In the genomic region with DNA sequence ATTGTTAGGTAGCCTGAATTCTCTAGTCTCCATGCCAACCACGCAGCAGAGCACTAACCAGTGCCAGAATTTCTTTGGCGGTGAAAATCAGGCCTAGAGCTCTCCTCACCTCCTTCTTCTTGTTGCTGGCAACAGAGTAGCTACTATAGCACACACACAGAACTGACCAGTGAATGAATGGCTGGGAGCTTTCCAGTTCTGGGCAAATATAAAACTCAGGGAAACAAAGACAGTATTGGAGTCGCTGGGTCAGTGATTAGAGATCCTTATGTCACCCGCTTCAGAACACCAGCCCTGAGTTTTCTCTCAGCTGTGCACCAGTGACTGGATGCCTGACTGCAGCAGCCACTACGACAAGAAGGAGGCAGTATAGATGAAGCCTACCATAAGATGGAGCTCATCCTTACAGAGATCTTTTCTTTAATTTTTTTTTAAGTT, we compare ENCODE assay signal across 14 cellular contexts. TPM values are rescaled to one million over a fixed set of nuclear protein-coding genes. Genes with fewer than 3 reads are reported as not detected.
DNase-seq lines count a peak whose midpoint lies in the region; ATAC-seq and TF ChIP-seq lines count a peak whose summit lies in the region.
"Had no signal": no experiment of that assay in that cellular context is flagged by ENCODE, and none has a peak within 500 bp of the region (broad histone marks: within the 10 kb centered on the region; RNA-seq: fewer than 3 reads in every experiment).

No MANE protein-coding gene starts in this region.

- DNase-seq in NCI-H446 (lab: John Stamatoyannopoulos, UW) (peak; percentile 37 to 62), cardiac fibroblast (ENCODE audit: low read depth in 2 of 2) (peak; percentile 51 to 74), left ventricle myocardium superior (no peak), pulmonary artery endothelial cell (ENCODE audit: low read depth, low spot score) (peak; percentile 69), posterior vena cava (ENCODE audit: low spot score) (no peak), NCI-H1105 (lab: John Stamatoyannopoulos, UW) (no peak)
- no peak for DNase-seq in CD4-positive, alpha-beta T cell
- DNase-seq: CD4-positive, alpha-beta memory T cell; effector memory CD8-positive, alpha-beta T cell; Kasumi-1; mesendoderm; right lobe of liver had no signal

- CTCF ChIA-PET in CD4-positive, alpha-beta T cell (lab: Charles Lee) = no interaction called here

- no peak overlapping the region for H3K27ac ChIP-seq in CD4-positive, alpha-beta T cell (ENCODE audit: low read depth, low read length)
- H3K27ac ChIP-seq: right lobe of liver had no signal

- H3K9me3 Mint-ChIP-seq in CD4-positive, alpha-beta T cell = no peaks in the 10 kb centered on the region
- H3K9me3 Mint-ChIP-seq: CD4-positive, alpha-beta memory T cell; effector memory CD8-positive, alpha-beta T cell had no signal

- H3K9me3 ChIP-seq in CD4-positive, alpha-beta T cell (ENCODE audit: control insufficient read depth, low read length) = no peaks in the 10 kb centered on the region
- H3K9me3 ChIP-seq: right lobe of liver had no signal

- H3K27ac Mint-ChIP-seq in CD4-positive, alpha-beta T cell = no peak overlapping the region
- H3K27ac Mint-ChIP-seq: activated naive CD8-positive, alpha-beta T cell; CD4-positive, alpha-beta memory T cell; effector memory CD8-positive, alpha-beta T cell had no signal

- no peak overlapping the region for H3K4me3 ChIP-seq in cardiac fibroblast (replicated peaks in 1 of 2; ENCODE audit: low read depth in 2 of 2, low read length in 2 of 2)
- H3K4me3 ChIP-seq: right lobe of liver had no signal

- no peaks in the 10 kb centered on the region for H3K27me3 ChIP-seq in CD4-positive, alpha-beta T cell (ENCODE audit: control insufficient read depth, insufficient read depth, low read length)
- H3K27me3 ChIP-seq: right lobe of liver had no signal

- peak; percentile 80 for ATAC-seq in left ventricle myocardium superior
- no peak for ATAC-seq in GM21529 (IDR thresholded peaks at IDR 0.05; ENCODE audit: unreplicated experiment)
- no peak for ATAC-seq in CD4-positive, alpha-beta T cell (ENCODE audit: poor library complexity)
- ATAC-seq: effector memory CD8-positive, alpha-beta T cell had no signal

- TF ChIP-seq CTCF in cardiac fibroblast (IDR thresholded peaks at IDR 0.05; ENCODE audit: low read depth, low read length) = no peak
- no peak for TF ChIP-seq CTCF in CD4-positive, alpha-beta T cell (IDR thresholded peaks at IDR 0.05)

- no peaks in the 10 kb centered on the region for H3K27me3 Mint-ChIP-seq in CD4-positive, alpha-beta T cell
- H3K27me3 Mint-ChIP-seq: effector memory CD8-positive, alpha-beta T cell had no signal

- intact Hi-C loops in left ventricle myocardium superior (cut with micrococcal nuclease) = loop anchor here (5.0 kb wide), 1 partner anchor 194 kb away; no protein-coding TSS in a partner anchor
- intact Hi-C loops in posterior vena cava (cut with DNase I) = loop anchor here (5.0 to 10.0 kb wide), 2 partner anchors 197 to 259 kb away; no protein-coding TSS in a partner anchor
- intact Hi-C loops in CD4-positive, alpha-beta T cell (cut with DNase I, micrococcal nuclease) = loop anchor here (5.0 kb wide), 2 partner anchors 474 to 1959 kb away; no protein-coding TSS in a partner anchor

- POLR2A ChIA-PET in CD4-positive, alpha-beta T cell (lab: Charles Lee) = no interaction called here

- no peaks in the 10 kb centered on the region for H3K4me1 Mint-ChIP-seq in CD4-positive, alpha-beta T cell (ENCODE audit: low read depth)

- no peak overlapping the region for H3K4me3 Mint-ChIP-seq in CD4-positive, alpha-beta T cell
- H3K4me3 Mint-ChIP-seq: activated naive CD8-positive, alpha-beta T cell; CD4-positive, alpha-beta memory T cell; effector memory CD8-positive, alpha-beta T cell had no signal

- no peaks in the 10 kb centered on the region for H3K36me3 Mint-ChIP-seq in CD4-positive, alpha-beta T cell (ENCODE audit: low read depth)
- H3K36me3 Mint-ChIP-seq: activated naive CD8-positive, alpha-beta T cell; CD4-positive, alpha-beta memory T cell had no signal

RNA-seq across cellular contexts. Expression of a gene that starts 26.9 kb away (rescaled TPM):
- total RNA-seq in left ventricle myocardium superior (43.1 TPM), pulmonary artery endothelial cell (20.1 and 26.8 TPM in 2 replicates), posterior vena cava (10 to 100 TPM; 25.6 to 32.8 TPM)
- 10 to 100 TPM; 43.3 to 44.2 TPM for total RNA-seq in CD4-positive, alpha-beta T cell

RNA-seq across cellular contexts. Expression of a gene that starts 30.8 kb away (rescaled TPM):
- total RNA-seq in left ventricle myocardium superior = 3.0 TPM
- 1.1 and 2.1 TPM in 2 replicates for total RNA-seq in pulmonary artery endothelial cell
- 1 to 10 TPM; 7.7 to 7.9 TPM for total RNA-seq in posterior vena cava
- under 1 TPM; 0.30 to 0.50 TPM for total RNA-seq in CD4-positive, alpha-beta T cell

RNA-seq across cellular contexts. Expression of a gene that starts 54.4 kb away (rescaled TPM):
- total RNA-seq in left ventricle myocardium superior (66.7 TPM), pulmonary artery endothelial cell (109 and 250 TPM in 2 replicates), posterior vena cava (10 to 100 TPM; 82.1 to 98.9 TPM)
- total RNA-seq in CD4-positive, alpha-beta T cell = 10 to 100 TPM; 50.4 to 56.7 TPM

Comparison
In these comparisons a context has a peak if more than half of its experiments do, and no peak if none do; other contexts are left out.
1. DNase-seq: peak in NCI-H446 (2 of 2), cardiac fibroblast (2 of 2) and pulmonary artery endothelial cell (single experiment); none in left ventricle myocardium superior (single experiment), posterior vena cava (single experiment), CD4-positive, alpha-beta T cell (0 of 10) and NCI-H1105 (single experiment).